1 cellular context compared by ENCODE assay signal in the genomic region with DNA sequence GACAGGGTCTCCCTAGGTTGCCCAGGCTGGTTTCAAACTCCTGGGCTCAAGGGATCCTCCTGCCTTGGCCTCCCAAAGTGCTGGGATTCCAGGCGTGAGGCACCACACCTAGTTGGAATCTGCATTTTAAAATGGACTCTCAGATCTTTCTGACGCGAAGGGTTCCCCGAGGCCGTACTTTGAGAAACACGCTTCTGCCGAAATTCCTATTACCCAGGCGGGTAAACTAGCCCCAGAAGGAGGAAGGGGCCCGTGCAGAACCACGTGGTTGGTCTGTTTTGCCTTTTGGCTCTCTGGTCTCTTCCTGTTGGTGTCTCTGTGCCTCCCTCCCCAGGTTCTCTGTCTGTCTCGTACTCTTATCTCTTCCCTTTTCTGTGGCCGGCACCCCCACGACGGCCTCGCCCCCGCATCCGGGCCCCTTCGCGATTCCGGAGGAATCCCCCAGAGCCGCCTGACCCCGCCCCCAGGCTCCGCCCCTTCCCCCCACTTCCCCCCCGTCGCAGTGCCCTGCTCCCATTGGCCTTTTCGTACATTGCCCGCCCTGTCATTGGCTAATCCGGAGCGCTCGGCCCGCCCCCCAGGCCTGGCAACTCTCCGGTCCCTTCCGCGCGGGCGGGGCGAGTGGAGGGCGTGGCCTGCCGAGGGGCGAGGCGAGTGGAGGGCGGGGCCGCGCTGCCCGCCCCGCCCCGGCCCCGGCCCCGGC.
TF ChIP-seq lines count a peak whose summit lies in the region.

A gene (plus strand): TSS at position 689 of the 703 bp plus-strand sequence. CDS start 12,354 bp downstream, outside the sequence.

TF ChIP-seq in HepG2, 621 proteins besides CTCF, POLR2A, EP300 and RAD21 (continued from another document):
- TF ChIP-seq, protein P1, sequence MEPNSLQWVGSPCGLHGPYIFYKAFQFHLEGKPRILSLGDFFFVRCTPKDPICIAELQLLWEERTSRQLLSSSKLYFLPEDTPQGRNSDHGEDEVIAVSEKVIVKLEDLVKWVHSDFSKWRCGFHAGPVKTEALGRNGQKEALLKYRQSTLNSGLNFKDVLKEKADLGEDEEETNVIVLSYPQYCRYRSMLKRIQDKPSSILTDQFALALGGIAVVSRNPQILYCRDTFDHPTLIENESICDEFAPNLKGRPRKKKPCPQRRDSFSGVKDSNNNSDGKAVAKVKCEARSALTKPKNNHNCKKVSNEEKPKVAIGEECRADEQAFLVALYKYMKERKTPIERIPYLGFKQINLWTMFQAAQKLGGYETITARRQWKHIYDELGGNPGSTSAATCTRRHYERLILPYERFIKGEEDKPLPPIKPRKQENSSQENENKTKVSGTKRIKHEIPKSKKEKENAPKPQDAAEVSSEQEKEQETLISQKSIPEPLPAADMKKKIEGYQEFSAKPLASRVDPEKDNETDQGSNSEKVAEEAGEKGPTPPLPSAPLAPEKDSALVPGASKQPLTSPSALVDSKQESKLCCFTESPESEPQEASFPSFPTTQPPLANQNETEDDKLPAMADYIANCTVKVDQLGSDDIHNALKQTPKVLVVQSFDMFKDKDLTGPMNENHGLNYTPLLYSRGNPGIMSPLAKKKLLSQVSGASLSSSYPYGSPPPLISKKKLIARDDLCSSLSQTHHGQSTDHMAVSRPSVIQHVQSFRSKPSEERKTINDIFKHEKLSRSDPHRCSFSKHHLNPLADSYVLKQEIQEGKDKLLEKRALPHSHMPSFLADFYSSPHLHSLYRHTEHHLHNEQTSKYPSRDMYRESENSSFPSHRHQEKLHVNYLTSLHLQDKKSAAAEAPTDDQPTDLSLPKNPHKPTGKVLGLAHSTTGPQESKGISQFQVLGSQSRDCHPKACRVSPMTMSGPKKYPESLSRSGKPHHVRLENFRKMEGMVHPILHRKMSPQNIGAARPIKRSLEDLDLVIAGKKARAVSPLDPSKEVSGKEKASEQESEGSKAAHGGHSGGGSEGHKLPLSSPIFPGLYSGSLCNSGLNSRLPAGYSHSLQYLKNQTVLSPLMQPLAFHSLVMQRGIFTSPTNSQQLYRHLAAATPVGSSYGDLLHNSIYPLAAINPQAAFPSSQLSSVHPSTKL (CRISPR knock-in tag; IDR thresholded peaks at IDR 0.05), result peak; percentile 22; the same call in 1 of the 2 replicates
- TF ChIP-seq FOXP1 (IDR thresholded peaks at IDR 0.05), result no peak
- TF ChIP-seq FOXP1 (CRISPR knock-in tag; IDR thresholded peaks at IDR 0.05), result no peak
- 0 out of 2 replicates have a peak, but pooled peaks have one; percentile 16 for TF ChIP-seq HOXD1 (CRISPR knock-in tag; IDR thresholded peaks at IDR 0.05)
- TF ChIP-seq RBM22 (optimal IDR thresholded peaks at IDR 0.05; ENCODE audit: low read length), result no peak
- TF ChIP-seq, protein P2, sequence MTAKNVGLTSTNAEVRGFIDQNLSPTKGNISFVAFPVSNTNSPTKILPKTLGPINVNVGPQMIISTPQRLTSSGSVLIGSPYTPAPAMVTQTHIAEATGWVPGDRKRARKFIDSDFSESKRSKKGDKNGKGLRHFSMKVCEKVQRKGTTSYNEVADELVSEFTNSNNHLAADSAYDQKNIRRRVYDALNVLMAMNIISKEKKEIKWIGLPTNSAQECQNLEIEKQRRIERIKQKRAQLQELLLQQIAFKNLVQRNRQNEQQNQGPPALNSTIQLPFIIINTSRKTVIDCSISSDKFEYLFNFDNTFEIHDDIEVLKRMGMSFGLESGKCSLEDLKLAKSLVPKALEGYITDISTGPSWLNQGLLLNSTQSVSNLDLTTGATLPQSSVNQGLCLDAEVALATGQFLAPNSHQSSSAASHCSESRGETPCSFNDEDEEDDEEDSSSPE (CRISPR knock-in tag; IDR thresholded peaks at IDR 0.05), result peak; percentile 21; the same call in 1 of the 2 replicates
- no peak for TF ChIP-seq PHF21A (CRISPR knock-in tag; IDR thresholded peaks at IDR 0.05)
- peak; percentile 12; the same call in 1 of the 2 replicates for TF ChIP-seq ZMYM4 (CRISPR knock-in tag; IDR thresholded peaks at IDR 0.05)
- TF ChIP-seq, protein P3, sequence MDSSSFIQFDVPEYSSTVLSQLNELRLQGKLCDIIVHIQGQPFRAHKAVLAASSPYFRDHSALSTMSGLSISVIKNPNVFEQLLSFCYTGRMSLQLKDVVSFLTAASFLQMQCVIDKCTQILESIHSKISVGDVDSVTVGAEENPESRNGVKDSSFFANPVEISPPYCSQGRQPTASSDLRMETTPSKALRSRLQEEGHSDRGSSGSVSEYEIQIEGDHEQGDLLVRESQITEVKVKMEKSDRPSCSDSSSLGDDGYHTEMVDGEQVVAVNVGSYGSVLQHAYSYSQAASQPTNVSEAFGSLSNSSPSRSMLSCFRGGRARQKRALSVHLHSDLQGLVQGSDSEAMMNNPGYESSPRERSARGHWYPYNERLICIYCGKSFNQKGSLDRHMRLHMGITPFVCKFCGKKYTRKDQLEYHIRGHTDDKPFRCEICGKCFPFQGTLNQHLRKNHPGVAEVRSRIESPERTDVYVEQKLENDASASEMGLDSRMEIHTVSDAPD (CRISPR knock-in tag; IDR thresholded peaks at IDR 0.05), result no peak
- TF ChIP-seq ZSCAN12 (CRISPR knock-in tag; IDR thresholded peaks at IDR 0.05), result no peak
- TF ChIP-seq PTBP1 (IDR thresholded peaks at IDR 0.05; ENCODE audit: low read depth, low read length, poor library complexity, severe bottlenecking), result no peak
- TF ChIP-seq, protein P4, sequence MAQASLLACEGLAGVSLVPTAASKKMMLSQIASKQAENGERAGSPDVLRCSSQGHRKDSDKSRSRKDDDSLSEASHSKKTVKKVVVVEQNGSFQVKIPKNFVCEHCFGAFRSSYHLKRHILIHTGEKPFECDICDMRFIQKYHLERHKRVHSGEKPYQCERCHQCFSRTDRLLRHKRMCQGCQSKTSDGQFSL (CRISPR knock-in tag; IDR thresholded peaks at IDR 0.05), result peak; percentile 91
- TF ChIP-seq ZNF441 (CRISPR knock-in tag; IDR thresholded peaks at IDR 0.05; ENCODE audit: borderline replicate concordance), result no peak
- TF ChIP-seq SOX5 (CRISPR knock-in tag; IDR thresholded peaks at IDR 0.05; ENCODE audit: borderline replicate concordance), result 0 out of 2 replicates have a peak, but pooled peaks have one; percentile 19
- TF ChIP-seq GABPB1 (CRISPR knock-in tag; IDR thresholded peaks at IDR 0.05), result peak; percentile 40; the same call in 1 of the 2 replicates
- TF ChIP-seq TGIF2 (CRISPR knock-in tag; IDR thresholded peaks at IDR 0.05), result peak; percentile 34; the same call in 1 of the 2 replicates
- TF ChIP-seq ZIK1 (CRISPR knock-in tag; IDR thresholded peaks at IDR 0.05; ENCODE audit: borderline replicate concordance, low read depth), result peak; percentile 51; the same call in 1 of the 2 replicates
- TF ChIP-seq HNF4A (CRISPR knock-in tag; IDR thresholded peaks at IDR 0.05), result no peak
- no peak for TF ChIP-seq MIER3 (CRISPR knock-in tag; IDR thresholded peaks at IDR 0.05; ENCODE audit: borderline replicate concordance)
- no peak for TF ChIP-seq ZNF570 (CRISPR knock-in tag; IDR thresholded peaks at IDR 0.05; ENCODE audit: borderline replicate concordance)
- TF ChIP-seq MAZ (IDR thresholded peaks at IDR 0.05; ENCODE audit: borderline replicate concordance, low read depth, low read length), result peak; percentile 80; the same call in 1 of the 2 replicates
- peak; percentile 63; the same call in 1 of the 2 replicates for TF ChIP-seq MAZ (CRISPR knock-in tag; IDR thresholded peaks at IDR 0.05; ENCODE audit: low read depth)
- no peak for TF ChIP-seq HMG20A (CRISPR knock-in tag; IDR thresholded peaks at IDR 0.05; ENCODE audit: borderline replicate concordance)
- 0 out of 2 replicates have a peak, but pooled peaks have one; percentile 25 for TF ChIP-seq DNMT3B (CRISPR knock-in tag; conservative IDR thresholded peaks at IDR 0.05)
